ENCODE assay signal across 9 cellular contexts in genomic region chr17:65785109-65785508, GRCh38.
DNase-seq lines count a peak whose midpoint lies in the region; ATAC-seq and TF ChIP-seq lines count a peak whose summit lies in the region.
"Had no signal": no experiment of that assay in that cellular context is flagged by ENCODE, and none has a peak within 500 bp of the region (broad histone marks: within the 10 kb centered on the region; RNA-seq: fewer than 3 reads in every experiment).

No MANE protein-coding gene starts in this region.

- H3K4me2 ChIP-seq in hepatocyte: peak overlapping the region; percentile 0

- TF ChIP-seq CTCF in ascending aorta (IDR thresholded peaks at IDR 0.05) (no peak), hepatocyte (IDR thresholded peaks at IDR 0.05; ENCODE audit: poor library complexity) (no peak)

- H4K20me1 ChIP-seq in hepatocyte (ENCODE audit: insufficient read depth, poor library complexity, severe bottlenecking): no peaks in the 10 kb centered on the region

- no peaks in the 10 kb centered on the region for H3K36me3 ChIP-seq in ascending aorta
- no peaks in the 10 kb centered on the region for H3K36me3 ChIP-seq in hepatocyte (replicated peaks; ENCODE audit: insufficient read depth, low read depth)
- H3K36me3 ChIP-seq in subcutaneous abdominal adipose tissue (ENCODE audit: control insufficient read depth in 5 of 5, insufficient read depth in 5 of 5, low read length in 5 of 5): no peaks in the 10 kb centered on the region

- no peak overlapping the region for H3K4me3 ChIP-seq in ascending aorta
- no peak overlapping the region for H3K4me3 ChIP-seq in hepatocyte
- H3K4me3 ChIP-seq in subcutaneous abdominal adipose tissue (ENCODE audit: low read depth in 1 of 5, low read length in 5 of 5): peak overlapping the region in 1 of 5 donors; percentile 4

- intact Hi-C loops in ascending aorta (cut with DNase I): loop anchor here (5.0 to 10.0 kb wide), 3 partner anchors 228 to 510 kb away; no protein-coding TSS in a partner anchor

- no peak overlapping the region for H3K9ac ChIP-seq in subcutaneous abdominal adipose tissue (ENCODE audit: low read length in 5 of 5)

- no peak for ATAC-seq in GM19455 (IDR thresholded peaks at IDR 0.05; ENCODE audit: unreplicated experiment)
- ATAC-seq in GM21526 (IDR thresholded peaks at IDR 0.05; ENCODE audit: low FRiP score, unreplicated experiment): no peak

- DNase-seq in HS-27A (ENCODE audit: low read depth) (peak; percentile 71), ascending aorta (ENCODE audit: low spot score in 2 of 2) (no peak), hepatocyte (ENCODE audit: low spot score) (peak; percentile 13), GM19240 (ENCODE audit: insufficient read length, low spot score) (no peak), NCI-H2227 (lab: John Stamatoyannopoulos, UW; ENCODE audit: unreplicated experiment) (no peak)
- DNase-seq: activated CD4-positive, alpha-beta memory T cell treated with anti-CD3 and anti-CD28 coated beads, Interleukin-2, amount 10 ng/mL, durations not matched to agents 7 days and 5 days had no signal

- H3K79me2 ChIP-seq in hepatocyte: no peaks in the 10 kb centered on the region

- H3K9me2 ChIP-seq in hepatocyte (replicated peaks; ENCODE audit: insufficient read depth): no peaks in the 10 kb centered on the region

- H3K4me1 ChIP-seq in ascending aorta (peaks cover 6 to 15% of the 10 kb centered on the region in 2 donors), hepatocyte (ENCODE audit: insufficient read depth) (peaks cover 8% of the 10 kb centered on the region), subcutaneous abdominal adipose tissue (ENCODE audit: control insufficient read depth in 5 of 5, insufficient read depth in 5 of 5, low read length in 5 of 5) (peaks cover 4 to 22% (median 12%) of the 10 kb centered on the region in 5 donors)

- WGBS in hepatocyte (ENCODE audit: low lambda C conversion rate, missing lambda C conversion rate): 23% methylated on average over 1 of the region's 1 CpG

- H2AFZ ChIP-seq in hepatocyte: no peak overlapping the region

- H3K27me3 ChIP-seq in ascending aorta (no peaks in the 10 kb centered on the region), hepatocyte (no peaks in the 10 kb centered on the region), subcutaneous abdominal adipose tissue (ENCODE audit: control insufficient read depth in 5 of 5, insufficient read depth in 4 of 5, low read length in 5 of 5) (no peaks in the 10 kb centered on the region)

- H3K27ac ChIP-seq in ascending aorta (peak overlapping the region; percentile 52 to 61), hepatocyte (peak overlapping the region; percentile 41), subcutaneous abdominal adipose tissue (ENCODE audit: low read depth, low read length) (peak overlapping the region; percentile 43)

- no peaks in the 10 kb centered on the region for H3K9me3 ChIP-seq in ascending aorta
- H3K9me3 ChIP-seq in hepatocyte (ENCODE audit: low read depth): no peaks in the 10 kb centered on the region
- peaks cover 0 to 3% (median 0%) of the 10 kb centered on the region in 5 donors for H3K9me3 ChIP-seq in subcutaneous abdominal adipose tissue (ENCODE audit: control insufficient read depth in 5 of 5, low read length in 5 of 5)

Comparison
In these comparisons a context has a peak if more than half of its experiments do, and no peak if none do; other contexts are left out.
1. DNase-seq: peak in HS-27A (single experiment) and hepatocyte (single experiment); none in ascending aorta (0 of 2), GM19240 (single experiment) and NCI-H2227 (single experiment).
2. Peak in every context shown above with its lines, with median percentiles within 50 percentile points of each other: H3K27ac ChIP-seq.